In the genomic region with DNA sequence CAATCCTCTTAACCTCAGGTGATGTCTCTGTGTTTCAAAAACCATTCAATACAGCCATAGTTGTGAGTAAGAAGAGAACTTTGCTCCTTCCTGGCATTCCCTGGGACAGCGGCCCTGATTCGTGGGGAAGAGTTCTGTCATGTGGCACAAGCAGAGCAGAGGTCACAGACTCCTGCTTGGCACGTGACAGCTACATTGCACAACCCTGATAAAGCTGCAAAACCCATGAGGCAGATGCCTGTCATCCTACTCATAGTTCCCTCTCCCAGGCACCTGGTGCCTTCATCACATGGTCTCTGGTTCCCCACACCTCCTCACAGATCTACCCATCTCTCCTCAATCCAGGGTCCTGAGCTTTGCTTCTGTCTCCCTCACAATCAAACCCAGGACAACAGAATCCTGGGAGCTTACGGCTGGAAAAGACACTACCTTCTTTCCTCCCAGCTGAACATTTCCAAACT, we compare ENCODE assay signal across 1 cellular context.
A peak's percentile ranks its signal among the peaks of the same experiment; 100 is the strongest.
TF ChIP-seq lines count a peak whose summit lies in the region.

No MANE protein-coding gene starts in this region.

TF ChIP-seq in HepG2, 621 proteins besides CTCF, POLR2A, EP300 and RAD21 (continued from another document and continues in another):
- TF ChIP-seq, protein P1, sequence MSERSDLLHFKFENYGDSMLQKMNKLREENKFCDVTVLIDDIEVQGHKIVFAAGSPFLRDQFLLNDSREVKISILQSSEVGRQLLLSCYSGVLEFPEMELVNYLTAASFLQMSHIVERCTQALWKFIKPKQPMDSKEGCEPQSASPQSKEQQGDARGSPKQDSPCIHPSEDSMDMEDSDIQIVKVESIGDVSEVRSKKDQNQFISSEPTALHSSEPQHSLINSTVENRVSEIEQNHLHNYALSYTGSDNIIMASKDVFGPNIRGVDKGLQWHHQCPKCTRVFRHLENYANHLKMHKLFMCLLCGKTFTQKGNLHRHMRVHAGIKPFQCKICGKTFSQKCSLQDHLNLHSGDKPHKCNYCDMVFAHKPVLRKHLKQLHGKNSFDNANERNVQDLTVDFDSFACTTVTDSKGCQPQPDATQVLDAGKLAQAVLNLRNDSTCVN (CRISPR knock-in tag; IDR thresholded peaks at IDR 0.05; ENCODE audit: borderline replicate concordance) = peak; percentile 90
- peak; percentile 96 for TF ChIP-seq MTA1 (CRISPR knock-in tag; IDR thresholded peaks at IDR 0.05; ENCODE audit: borderline replicate concordance)
- TF ChIP-seq ZNF207 (IDR thresholded peaks at IDR 0.05; ENCODE audit: borderline replicate concordance) = no peak
- no peak; the same call in 1 of the 2 replicates for TF ChIP-seq HES4 (CRISPR knock-in tag; IDR thresholded peaks at IDR 0.05; ENCODE audit: borderline replicate concordance)
- peak; percentile 93 for TF ChIP-seq ESRRA (CRISPR knock-in tag; IDR thresholded peaks at IDR 0.05; ENCODE audit: low read depth)
- TF ChIP-seq, protein P2, sequence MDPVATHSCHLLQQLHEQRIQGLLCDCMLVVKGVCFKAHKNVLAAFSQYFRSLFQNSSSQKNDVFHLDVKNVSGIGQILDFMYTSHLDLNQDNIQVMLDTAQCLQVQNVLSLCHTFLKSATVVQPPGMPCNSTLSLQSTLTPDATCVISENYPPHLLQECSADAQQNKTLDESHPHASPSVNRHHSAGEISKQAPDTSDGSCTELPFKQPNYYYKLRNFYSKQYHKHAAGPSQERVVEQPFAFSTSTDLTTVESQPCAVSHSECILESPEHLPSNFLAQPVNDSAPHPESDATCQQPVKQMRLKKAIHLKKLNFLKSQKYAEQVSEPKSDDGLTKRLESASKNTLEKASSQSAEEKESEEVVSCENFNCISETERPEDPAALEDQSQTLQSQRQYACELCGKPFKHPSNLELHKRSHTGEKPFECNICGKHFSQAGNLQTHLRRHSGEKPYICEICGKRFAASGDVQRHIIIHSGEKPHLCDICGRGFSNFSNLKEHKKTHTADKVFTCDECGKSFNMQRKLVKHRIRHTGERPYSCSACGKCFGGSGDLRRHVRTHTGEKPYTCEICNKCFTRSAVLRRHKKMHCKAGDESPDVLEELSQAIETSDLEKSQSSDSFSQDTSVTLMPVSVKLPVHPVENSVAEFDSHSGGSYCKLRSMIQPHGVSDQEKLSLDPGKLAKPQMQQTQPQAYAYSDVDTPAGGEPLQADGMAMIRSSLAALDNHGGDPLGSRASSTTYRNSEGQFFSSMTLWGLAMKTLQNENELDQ (CRISPR knock-in tag; IDR thresholded peaks at IDR 0.05; ENCODE audit: borderline replicate concordance) = peak; percentile 77; the same call in 1 of the 2 replicates
- TF ChIP-seq, protein P3, sequence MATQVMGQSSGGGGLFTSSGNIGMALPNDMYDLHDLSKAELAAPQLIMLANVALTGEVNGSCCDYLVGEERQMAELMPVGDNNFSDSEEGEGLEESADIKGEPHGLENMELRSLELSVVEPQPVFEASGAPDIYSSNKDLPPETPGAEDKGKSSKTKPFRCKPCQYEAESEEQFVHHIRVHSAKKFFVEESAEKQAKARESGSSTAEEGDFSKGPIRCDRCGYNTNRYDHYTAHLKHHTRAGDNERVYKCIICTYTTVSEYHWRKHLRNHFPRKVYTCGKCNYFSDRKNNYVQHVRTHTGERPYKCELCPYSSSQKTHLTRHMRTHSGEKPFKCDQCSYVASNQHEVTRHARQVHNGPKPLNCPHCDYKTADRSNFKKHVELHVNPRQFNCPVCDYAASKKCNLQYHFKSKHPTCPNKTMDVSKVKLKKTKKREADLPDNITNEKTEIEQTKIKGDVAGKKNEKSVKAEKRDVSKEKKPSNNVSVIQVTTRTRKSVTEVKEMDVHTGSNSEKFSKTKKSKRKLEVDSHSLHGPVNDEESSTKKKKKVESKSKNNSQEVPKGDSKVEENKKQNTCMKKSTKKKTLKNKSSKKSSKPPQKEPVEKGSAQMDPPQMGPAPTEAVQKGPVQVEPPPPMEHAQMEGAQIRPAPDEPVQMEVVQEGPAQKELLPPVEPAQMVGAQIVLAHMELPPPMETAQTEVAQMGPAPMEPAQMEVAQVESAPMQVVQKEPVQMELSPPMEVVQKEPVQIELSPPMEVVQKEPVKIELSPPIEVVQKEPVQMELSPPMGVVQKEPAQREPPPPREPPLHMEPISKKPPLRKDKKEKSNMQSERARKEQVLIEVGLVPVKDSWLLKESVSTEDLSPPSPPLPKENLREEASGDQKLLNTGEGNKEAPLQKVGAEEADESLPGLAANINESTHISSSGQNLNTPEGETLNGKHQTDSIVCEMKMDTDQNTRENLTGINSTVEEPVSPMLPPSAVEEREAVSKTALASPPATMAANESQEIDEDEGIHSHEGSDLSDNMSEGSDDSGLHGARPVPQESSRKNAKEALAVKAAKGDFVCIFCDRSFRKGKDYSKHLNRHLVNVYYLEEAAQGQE (IDR thresholded peaks at IDR 0.05; ENCODE audit: borderline replicate concordance in 1 of 2, low read depth in 1 of 2, low read length in 2 of 2) = no peak
- no peak for TF ChIP-seq MLLT10 (CRISPR knock-in tag; IDR thresholded peaks at IDR 0.05)
- no peak for TF ChIP-seq SRSF1 (optimal IDR thresholded peaks at IDR 0.05; ENCODE audit: low read depth, low read length)
- no peak for TF ChIP-seq ZNF570 (CRISPR knock-in tag; IDR thresholded peaks at IDR 0.05; ENCODE audit: borderline replicate concordance)
- peak; percentile 97; the same call in 1 of the 2 replicates for TF ChIP-seq ZNF766 (CRISPR knock-in tag; IDR thresholded peaks at IDR 0.05; ENCODE audit: borderline replicate concordance)
- TF ChIP-seq, protein P4, sequence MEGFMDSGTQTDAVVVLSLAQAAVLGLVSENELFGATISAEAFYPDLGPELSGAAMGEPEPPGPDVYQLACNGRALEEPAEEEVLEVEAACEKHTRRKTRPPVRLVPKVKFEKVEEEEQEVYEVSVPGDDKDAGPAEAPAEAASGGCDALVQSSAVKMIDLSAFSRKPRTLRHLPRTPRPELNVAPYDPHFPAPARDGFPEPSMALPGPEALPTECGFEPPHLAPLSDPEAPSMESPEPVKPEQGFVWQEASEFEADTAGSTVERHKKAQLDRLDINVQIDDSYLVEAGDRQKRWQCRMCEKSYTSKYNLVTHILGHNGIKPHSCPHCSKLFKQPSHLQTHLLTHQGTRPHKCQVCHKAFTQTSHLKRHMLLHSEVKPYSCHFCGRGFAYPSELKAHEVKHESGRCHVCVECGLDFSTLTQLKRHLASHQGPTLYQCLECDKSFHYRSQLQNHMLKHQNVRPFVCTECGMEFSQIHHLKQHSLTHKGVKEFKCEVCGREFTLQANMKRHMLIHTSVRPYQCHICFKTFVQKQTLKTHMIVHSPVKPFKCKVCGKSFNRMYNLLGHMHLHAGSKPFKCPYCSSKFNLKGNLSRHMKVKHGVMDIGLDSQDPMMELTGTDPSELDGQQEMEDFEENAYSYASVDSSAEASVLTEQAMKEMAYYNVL (CRISPR knock-in tag; IDR thresholded peaks at IDR 0.05; ENCODE audit: borderline replicate concordance) = peak; percentile 96
- no peak for TF ChIP-seq ZNF780A (CRISPR knock-in tag; IDR thresholded peaks at IDR 0.05)
- TF ChIP-seq, protein P5, sequence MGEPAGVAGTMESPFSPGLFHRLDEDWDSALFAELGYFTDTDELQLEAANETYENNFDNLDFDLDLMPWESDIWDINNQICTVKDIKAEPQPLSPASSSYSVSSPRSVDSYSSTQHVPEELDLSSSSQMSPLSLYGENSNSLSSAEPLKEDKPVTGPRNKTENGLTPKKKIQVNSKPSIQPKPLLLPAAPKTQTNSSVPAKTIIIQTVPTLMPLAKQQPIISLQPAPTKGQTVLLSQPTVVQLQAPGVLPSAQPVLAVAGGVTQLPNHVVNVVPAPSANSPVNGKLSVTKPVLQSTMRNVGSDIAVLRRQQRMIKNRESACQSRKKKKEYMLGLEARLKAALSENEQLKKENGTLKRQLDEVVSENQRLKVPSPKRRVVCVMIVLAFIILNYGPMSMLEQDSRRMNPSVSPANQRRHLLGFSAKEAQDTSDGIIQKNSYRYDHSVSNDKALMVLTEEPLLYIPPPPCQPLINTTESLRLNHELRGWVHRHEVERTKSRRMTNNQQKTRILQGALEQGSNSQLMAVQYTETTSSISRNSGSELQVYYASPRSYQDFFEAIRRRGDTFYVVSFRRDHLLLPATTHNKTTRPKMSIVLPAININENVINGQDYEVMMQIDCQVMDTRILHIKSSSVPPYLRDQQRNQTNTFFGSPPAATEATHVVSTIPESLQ (CRISPR knock-in tag; conservative IDR thresholded peaks at IDR 0.05) = peak; percentile 98
- TF ChIP-seq, protein P6, sequence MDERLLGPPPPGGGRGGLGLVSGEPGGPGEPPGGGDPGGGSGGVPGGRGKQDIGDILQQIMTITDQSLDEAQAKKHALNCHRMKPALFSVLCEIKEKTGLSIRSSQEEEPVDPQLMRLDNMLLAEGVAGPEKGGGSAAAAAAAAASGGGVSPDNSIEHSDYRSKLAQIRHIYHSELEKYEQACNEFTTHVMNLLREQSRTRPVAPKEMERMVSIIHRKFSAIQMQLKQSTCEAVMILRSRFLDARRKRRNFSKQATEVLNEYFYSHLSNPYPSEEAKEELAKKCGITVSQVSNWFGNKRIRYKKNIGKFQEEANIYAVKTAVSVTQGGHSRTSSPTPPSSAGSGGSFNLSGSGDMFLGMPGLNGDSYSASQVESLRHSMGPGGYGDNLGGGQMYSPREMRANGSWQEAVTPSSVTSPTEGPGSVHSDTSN (CRISPR knock-in tag; IDR thresholded peaks at IDR 0.05) = no peak
- TF ChIP-seq ZNF33A (CRISPR knock-in tag; IDR thresholded peaks at IDR 0.05; ENCODE audit: borderline replicate concordance) = no peak
- TF ChIP-seq FOXP1 (IDR thresholded peaks at IDR 0.05) = no peak
- peak; percentile 89 for TF ChIP-seq FOXP1 (CRISPR knock-in tag; IDR thresholded peaks at IDR 0.05)
- TF ChIP-seq ZNF572 (CRISPR knock-in tag; IDR thresholded peaks at IDR 0.05) = peak; percentile 41; the same call in 1 of the 2 replicates
- TF ChIP-seq ZNF253 (CRISPR knock-in tag; IDR thresholded peaks at IDR 0.05; ENCODE audit: borderline replicate concordance) = peak; percentile 94
- TF ChIP-seq, protein P7, sequence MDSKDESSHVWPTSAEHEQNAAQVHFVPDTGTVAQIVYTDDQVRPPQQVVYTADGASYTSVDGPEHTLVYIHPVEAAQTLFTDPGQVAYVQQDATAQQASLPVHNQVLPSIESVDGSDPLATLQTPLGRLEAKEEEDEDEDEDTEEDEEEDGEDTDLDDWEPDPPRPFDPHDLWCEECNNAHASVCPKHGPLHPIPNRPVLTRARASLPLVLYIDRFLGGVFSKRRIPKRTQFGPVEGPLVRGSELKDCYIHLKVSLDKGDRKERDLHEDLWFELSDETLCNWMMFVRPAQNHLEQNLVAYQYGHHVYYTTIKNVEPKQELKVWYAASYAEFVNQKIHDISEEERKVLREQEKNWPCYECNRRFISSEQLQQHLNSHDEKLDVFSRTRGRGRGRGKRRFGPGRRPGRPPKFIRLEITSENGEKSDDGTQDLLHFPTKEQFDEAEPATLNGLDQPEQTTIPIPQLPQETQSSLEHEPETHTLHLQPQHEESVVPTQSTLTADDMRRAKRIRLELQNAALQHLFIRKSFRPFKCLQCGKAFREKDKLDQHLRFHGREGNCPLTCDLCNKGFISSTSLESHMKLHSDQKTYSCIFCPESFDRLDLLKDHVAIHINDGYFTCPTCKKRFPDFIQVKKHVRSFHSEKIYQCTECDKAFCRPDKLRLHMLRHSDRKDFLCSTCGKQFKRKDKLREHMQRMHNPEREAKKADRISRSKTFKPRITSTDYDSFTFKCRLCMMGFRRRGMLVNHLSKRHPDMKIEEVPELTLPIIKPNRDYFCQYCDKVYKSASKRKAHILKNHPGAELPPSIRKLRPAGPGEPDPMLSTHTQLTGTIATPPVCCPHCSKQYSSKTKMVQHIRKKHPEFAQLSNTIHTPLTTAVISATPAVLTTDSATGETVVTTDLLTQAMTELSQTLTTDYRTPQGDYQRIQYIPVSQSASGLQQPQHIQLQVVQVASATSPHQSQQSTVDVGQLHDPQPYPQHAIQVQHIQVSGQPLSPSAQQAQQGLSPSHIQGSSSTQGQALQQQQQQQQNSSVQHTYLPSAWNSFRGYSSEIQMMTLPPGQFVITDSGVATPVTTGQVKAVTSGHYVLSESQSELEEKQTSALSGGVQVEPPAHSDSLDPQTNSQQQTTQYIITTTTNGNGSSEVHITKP (CRISPR knock-in tag; IDR thresholded peaks at IDR 0.05; ENCODE audit: low read depth) = peak; percentile 79; the same call in 1 of the 2 replicates
- TF ChIP-seq, protein P8, sequence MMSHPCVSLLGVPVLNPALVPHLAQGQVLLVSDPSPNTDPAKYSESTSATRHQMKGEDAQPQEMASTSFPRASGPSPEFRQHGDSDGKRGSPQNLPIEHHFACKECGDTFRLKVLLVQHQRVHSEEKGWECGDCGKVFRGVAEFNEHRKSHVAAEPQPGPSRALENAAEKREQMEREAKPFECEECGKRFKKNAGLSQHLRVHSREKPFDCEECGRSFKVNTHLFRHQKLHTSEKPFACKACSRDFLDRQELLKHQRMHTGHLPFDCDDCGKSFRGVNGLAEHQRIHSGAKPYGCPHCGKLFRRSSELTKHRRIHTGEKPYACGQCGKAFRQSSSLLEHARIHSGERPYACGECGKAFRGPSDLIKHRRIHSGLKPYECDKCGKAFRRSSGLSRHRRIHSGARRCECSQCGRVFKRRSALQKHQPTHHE (CRISPR knock-in tag; IDR thresholded peaks at IDR 0.05; ENCODE audit: borderline replicate concordance) = peak; percentile 84; the same call in 1 of the 2 replicates
- TF ChIP-seq, protein P9, sequence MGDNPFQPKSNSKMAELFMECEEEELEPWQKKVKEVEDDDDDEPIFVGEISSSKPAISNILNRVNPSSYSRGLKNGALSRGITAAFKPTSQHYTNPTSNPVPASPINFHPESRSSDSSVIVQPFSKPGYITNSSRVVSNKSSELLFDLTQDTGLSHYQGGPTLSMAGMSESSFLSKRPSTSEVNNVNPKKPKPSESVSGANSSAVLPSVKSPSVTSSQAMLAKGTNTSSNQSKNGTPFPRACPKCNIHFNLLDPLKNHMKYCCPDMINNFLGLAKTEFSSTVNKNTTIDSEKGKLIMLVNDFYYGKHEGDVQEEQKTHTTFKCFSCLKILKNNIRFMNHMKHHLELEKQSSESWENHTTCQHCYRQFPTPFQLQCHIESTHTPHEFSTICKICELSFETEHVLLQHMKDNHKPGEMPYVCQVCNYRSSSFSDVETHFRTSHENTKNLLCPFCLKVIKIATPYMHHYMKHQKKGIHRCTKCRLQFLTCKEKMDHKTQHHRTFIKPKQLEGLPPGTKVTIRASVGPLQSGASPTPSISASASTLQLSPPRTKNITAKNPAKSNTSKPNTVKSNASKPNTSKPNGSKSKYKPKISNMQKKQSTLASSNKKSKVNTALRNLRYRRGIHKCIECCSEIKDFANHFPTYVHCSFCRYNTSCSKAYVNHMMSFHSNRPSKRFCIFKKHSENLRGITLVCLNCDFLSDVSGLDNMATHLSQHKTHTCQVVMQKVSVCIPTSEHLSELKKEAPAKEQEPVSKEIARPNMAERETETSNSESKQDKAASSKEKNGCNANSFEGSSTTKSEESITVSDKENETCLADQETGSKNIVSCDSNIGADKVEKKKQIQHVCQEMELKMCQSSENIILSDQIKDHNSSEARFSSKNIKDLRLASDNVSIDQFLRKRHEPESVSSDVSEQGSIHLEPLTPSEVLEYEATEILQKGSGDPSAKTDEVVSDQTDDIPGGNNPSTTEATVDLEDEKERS (CRISPR knock-in tag; IDR thresholded peaks at IDR 0.05) = peak; percentile 88
